Comparison of ENCODE assay signal across 8 cellular contexts in genomic region chr10:110873951-110874350, GRCh38. TPM values are rescaled to one million over a fixed set of nuclear protein-coding genes. Genes with fewer than 3 reads are reported as not detected.
DNase-seq lines count a peak whose midpoint lies in the region; ATAC-seq and TF ChIP-seq lines count a peak whose summit lies in the region.

No MANE protein-coding gene starts in this region.

- H3K4me2 ChIP-seq in IMR-90 (ENCODE audit: low read depth, low read length) (peak overlapping the region; percentile 68), mammary epithelial cell (ENCODE audit: insufficient read depth, low read depth, low read length) (peak overlapping the region; percentile 93), MM.1S (ENCODE audit: low read depth, low read length) (no peak overlapping the region)

- H3K27ac ChIP-seq in IMR-90 (ENCODE audit: insufficient read depth, low read length): no peak overlapping the region
- peak overlapping the region; percentile 88 for H3K27ac ChIP-seq in mammary epithelial cell (ENCODE audit: insufficient read depth, low read depth, low read length)
- peak overlapping the region; percentile 100 for H3K27ac ChIP-seq in naive thymus-derived CD4-positive, alpha-beta T cell (ENCODE audit: low read depth, low read length)
- H3K27ac ChIP-seq in MM.1S (ENCODE audit: low read length): no peak overlapping the region

- H3K36me3 ChIP-seq in IMR-90 (ENCODE audit: control insufficient read depth, insufficient read depth, low read length) (peaks cover 2% of the 10 kb centered on the region), mammary epithelial cell (ENCODE audit: insufficient read depth, low read length) (peaks cover 10% of the 10 kb centered on the region), MM.1S (replicated peaks; ENCODE audit: insufficient read depth, low read length) (no peaks in the 10 kb centered on the region; the same call in 1 of the 2 replicates)
- peaks cover 0 to 13% (median 11%) of the 10 kb centered on the region in 3 experiments for H3K36me3 ChIP-seq in naive thymus-derived CD4-positive, alpha-beta T cell (ENCODE audit: control insufficient read depth in 2 of 3, insufficient read depth in 3 of 3, low read length in 3 of 3)

- POLR2A ChIA-PET in AG04449 (lab: Yijun Ruan, JAX): interaction anchor here (0.5 kb wide), 1 partner anchor 44 kb away, joined by 3 read pairs; no protein-coding TSS in a partner anchor
- POLR2A ChIA-PET in IMR-90 (lab: Charles Lee; ENCODE audit: unreplicated experiment): no interaction called here
- POLR2A ChIA-PET in naive thymus-derived CD4-positive, alpha-beta T cell (lab: Charles Lee): interaction anchor here (0.6 to 3.6 kb wide), 6 partner anchors 10 to 201 kb away, joined by 3 to 76 read pairs (median 8); no protein-coding TSS in a partner anchor

- no peak overlapping the region for H3K18ac ChIP-seq in IMR-90 (ENCODE audit: low read depth, low read length)

- H4K20me1 ChIP-seq in IMR-90 (ENCODE audit: insufficient read depth, low read length) (no peaks in the 10 kb centered on the region; the same call in 1 of the 2 replicates), mammary epithelial cell (ENCODE audit: insufficient read depth, low read length) (no peaks in the 10 kb centered on the region), MM.1S (ENCODE audit: insufficient read depth, low read length) (no peaks in the 10 kb centered on the region)

- no peaks in the 10 kb centered on the region for H3K9me2 ChIP-seq in MM.1S (replicated peaks; ENCODE audit: insufficient read depth, low read length)

- TF ChIP-seq CTCF in AG04449 (IDR thresholded peaks at IDR 0.05; ENCODE audit: insufficient read depth, low read length, missing control alignments) (no peak), IMR-90 (conservative IDR thresholded peaks at IDR 0.05; ENCODE audit: low read depth, low read length) (no peak), mammary epithelial cell (conservative IDR thresholded peaks at IDR 0.05 in 1 of 2, IDR thresholded peaks at IDR 0.05 in 1 of 2; ENCODE audit: extremely low read depth in 1 of 2, insufficient read depth in 1 of 2, low read depth in 1 of 2, low read length in 2 of 2) (no peak), MM.1S (IDR thresholded peaks at IDR 0.05; ENCODE audit: low read length) (no peak)

- H4K5ac ChIP-seq in IMR-90 (ENCODE audit: low read depth, low read length): no peak overlapping the region

- no peak overlapping the region for H3K23ac ChIP-seq in IMR-90 (ENCODE audit: low read depth, low read length)

- H3K27ac Mint-ChIP-seq in naive thymus-derived CD4-positive, alpha-beta T cell: peak overlapping the region; percentile 36 to 100 (median 99)

- peaks cover 35 to 74% (median 65%) of the 10 kb centered on the region in 7 donors for H3K4me1 Mint-ChIP-seq in naive thymus-derived CD4-positive, alpha-beta T cell

- no peak overlapping the region for H2BK5ac ChIP-seq in IMR-90 (ENCODE audit: low read depth, low read length, poor library complexity, severe bottlenecking)

- no CpG with 5 or more reads among the region's 2 CpGs for WGBS in IMR-90 (ENCODE audit: extremely low coverage in 2 of 2, insufficient read length in 1 of 2), 2 experiments
- WGBS in mammary epithelial cell (ENCODE audit: low coverage, missing lambda C conversion rate): 45% methylated on average over 2 of the region's 2 CpGs

- no peak overlapping the region for H3K14ac ChIP-seq in IMR-90 (replicated peaks; ENCODE audit: low read depth, low read length)

- no peak for TF ChIP-seq RAD21 in IMR-90 (IDR thresholded peaks at IDR 0.05; ENCODE audit: low read length)

- H2BK15ac ChIP-seq in IMR-90 (ENCODE audit: low read depth, low read length): no peak overlapping the region

- peaks cover 9% of the 10 kb centered on the region; the same call in 1 of the 2 replicates for H3F3A ChIP-seq in MM.1S (ENCODE audit: insufficient read depth, low read length)

- peaks cover 0 to 14% of the 10 kb centered on the region in 2 experiments; a peak in 2 of 4 replicates for H3K79me1 ChIP-seq in IMR-90 (ENCODE audit: low read depth in 1 of 2, low read length in 2 of 2)

- H3K4me1 ChIP-seq in IMR-90 (ENCODE audit: control insufficient read depth, insufficient read depth, low read length) (peaks cover 4% of the 10 kb centered on the region; the same call in 1 of the 2 replicates), mammary epithelial cell (ENCODE audit: insufficient read depth, low read length) (peaks cover 4% of the 10 kb centered on the region), MM.1S (ENCODE audit: low read length) (peaks cover 8% of the 10 kb centered on the region)
- H3K4me1 ChIP-seq in naive thymus-derived CD4-positive, alpha-beta T cell (ENCODE audit: control insufficient read depth in 2 of 2, insufficient read depth in 2 of 2, low read length in 2 of 2): peaks cover 36 to 66% of the 10 kb centered on the region in 2 donors

- H3K4ac ChIP-seq in IMR-90 (ENCODE audit: low read depth, low read length): no peak overlapping the region

- no peak for ATAC-seq in IMR-90 (ENCODE audit: low read depth)
- ATAC-seq in naive thymus-derived CD4-positive, alpha-beta T cell: no peak
- no peak for ATAC-seq in HG03469 (IDR thresholded peaks at IDR 0.05; ENCODE audit: unreplicated experiment)

- in situ Hi-C loops in IMR-90 (cut with MboI; ENCODE audit: low sequenced_read_pairs) (no loop called here), mammary epithelial cell (cut with MboI; ENCODE audit: low sequenced_read_pairs in 2 of 2) (loop anchor here (10.0 to 25.0 kb wide), 2 partner anchors 119 to 562 kb away; partner anchors contain the start of gene SMNDC1 (in 1 of the 2))

- BruUV-seq in IMR-90 (replicated peaks; lab: Mats Ljungman, UMichigan) (no TSS peak), mammary epithelial cell (replicated peaks; lab: Mats Ljungman, UMichigan) (no TSS peak)

- no peak overlapping the region; the same call in 1 of the 2 replicates for H3K56ac ChIP-seq in IMR-90 (ENCODE audit: extremely low read depth, insufficient read depth, low read length)

- no peak overlapping the region for H4K8ac ChIP-seq in IMR-90 (ENCODE audit: low read depth in 2 of 2, low read length in 2 of 2)

- no peak overlapping the region for H2AK5ac ChIP-seq in IMR-90 (ENCODE audit: low read depth, low read length)

- TF ChIP-seq POLR2A in IMR-90 (IDR thresholded peaks at IDR 0.05; ENCODE audit: low read depth, low read length): no peak

- H3K79me2 ChIP-seq in mammary epithelial cell (ENCODE audit: insufficient read depth, low read length): peaks cover 35% of the 10 kb centered on the region
- peaks cover 27% of the 10 kb centered on the region for H3K79me2 ChIP-seq in MM.1S (ENCODE audit: low read length)

- peaks cover 4 to 29% (median 19%) of the 10 kb centered on the region in 5 donors for H3K36me3 Mint-ChIP-seq in naive thymus-derived CD4-positive, alpha-beta T cell

- dilution Hi-C loops in IMR-90 (cut with HindIII; ENCODE audit: low sequenced_read_pairs, unreplicated experiment) (no loop called here), mammary epithelial cell (cut with HindIII; ENCODE audit: low sequenced_read_pairs) (loop anchor here (25.0 kb wide), 1 partner anchor 537 kb away; no protein-coding TSS in a partner anchor)

- intact Hi-C loops in IMR-90 (cut with micrococcal nuclease) (loop anchor here (1.0 to 5.0 kb wide), 4 partner anchors 71 to 262 kb away; no protein-coding TSS in a partner anchor), mammary epithelial cell (cut with micrococcal nuclease) (loop anchor here (1.0 to 10.0 kb wide), 5 partner anchors 45 to 567 kb away; partner anchors contain the start of genes BBIP1 and SHOC2)
- intact Hi-C loops in naive thymus-derived CD4-positive, alpha-beta T cell (cut with micrococcal nuclease): loop anchor here (1.0 to 5.0 kb wide), 8 partner anchors 8 to 665 kb away; partner anchors contain the start of genes DUSP5 (in 1 of the 2) and SMC3 (in 1 of the 2)

- peaks cover 0 to 7% (median 0%) of the 10 kb centered on the region in 11 donors for H3K9me3 Mint-ChIP-seq in naive thymus-derived CD4-positive, alpha-beta T cell

- H3K27me3 Mint-ChIP-seq in naive thymus-derived CD4-positive, alpha-beta T cell: peaks cover 0 to 2% (median 0%) of the 10 kb centered on the region in 5 donors

- H3K9me1 ChIP-seq in IMR-90 (ENCODE audit: insufficient read depth, low read length): peaks cover 9% of the 10 kb centered on the region

- H3K9ac ChIP-seq in IMR-90 (ENCODE audit: low read depth, low read length) (no peak overlapping the region), mammary epithelial cell (ENCODE audit: insufficient read depth, low read length) (peak overlapping the region; percentile 88), MM.1S (ENCODE audit: low read length) (no peak overlapping the region)

- H3K9me3 ChIP-seq in IMR-90 (ENCODE audit: control insufficient read depth, insufficient read depth, low read length) (no peaks in the 10 kb centered on the region), mammary epithelial cell (replicated peaks; ENCODE audit: insufficient read depth, low read length) (no peaks in the 10 kb centered on the region), MM.1S (replicated peaks; ENCODE audit: insufficient read depth, low read length) (no peaks in the 10 kb centered on the region)
- H3K9me3 ChIP-seq in naive thymus-derived CD4-positive, alpha-beta T cell (ENCODE audit: control insufficient read depth in 2 of 3, low read length in 3 of 3): no peaks in the 10 kb centered on the region

- no peak overlapping the region for H4K91ac ChIP-seq in IMR-90 (ENCODE audit: insufficient read depth, low read depth, low read length)

- no peak overlapping the region for H2BK20ac ChIP-seq in IMR-90 (ENCODE audit: low read depth, low read length)

- no peak overlapping the region for H2AK9ac ChIP-seq in IMR-90 (replicated peaks; ENCODE audit: low read depth, low read length, poor library complexity)

- CTCF ChIA-PET in AG04449 (lab: Yijun Ruan, JAX) (no interaction called here), IMR-90 (lab: Yijun Ruan, JAX) (no interaction called here), mammary epithelial cell (lab: Charles Lee; ENCODE audit: low non-redundant PET) (no interaction called here)
- CTCF ChIA-PET in naive thymus-derived CD4-positive, alpha-beta T cell (lab: Charles Lee): interaction anchor here (1.4 to 1.9 kb wide), 2 partner anchors 10 to 20 kb away, joined by 4 to 6 read pairs; no protein-coding TSS in a partner anchor

- H2AFZ ChIP-seq in IMR-90 (replicated peaks; ENCODE audit: low read length, poor library complexity) (no peak overlapping the region), mammary epithelial cell (ENCODE audit: low read depth, low read length) (no peak overlapping the region), MM.1S (ENCODE audit: low read length) (no peak overlapping the region)

- peak overlapping the region; percentile 79 to 96 (median 88) for H3K4me3 Mint-ChIP-seq in naive thymus-derived CD4-positive, alpha-beta T cell

- DNase-seq in AG04449 (ENCODE audit: low read depth, low spot score): no peak
- no peak for DNase-seq in IMR-90
- no peak for DNase-seq in mammary epithelial cell
- no peak for DNase-seq in naive thymus-derived CD4-positive, alpha-beta T cell
- DNase-seq in NCI-H2081 treated with DMSO at 0.1 percent for 48 hours (lab: John Stamatoyannopoulos, UW): no peak
- DNase-seq in NCI-H128 (lab: John Stamatoyannopoulos, UW; ENCODE audit: unreplicated experiment): no peak
- no peak for DNase-seq in MM.1S

- H2BK120ac ChIP-seq in IMR-90 (ENCODE audit: low read depth, low read length): no peak overlapping the region

- H3K4me3 ChIP-seq in AG04449 (ENCODE audit: low read depth, low read length) (peak overlapping the region; percentile 13), IMR-90 (ENCODE audit: insufficient read depth, low read depth, low read length) (no peak overlapping the region), mammary epithelial cell (replicated peaks in 1 of 3; ENCODE audit: insufficient read depth in 1 of 3, low read depth in 2 of 3, low read length in 3 of 3) (peak overlapping the region; percentile 85 to 93 (median 92)), MM.1S (ENCODE audit: low read length) (no peak overlapping the region)
- H3K4me3 ChIP-seq in naive thymus-derived CD4-positive, alpha-beta T cell (ENCODE audit: low read length): peak overlapping the region; percentile 78

- H3K27me3 ChIP-seq in IMR-90 (ENCODE audit: control insufficient read depth, insufficient read depth, low read length) (no peaks in the 10 kb centered on the region), mammary epithelial cell (ENCODE audit: insufficient read depth, low read length) (no peaks in the 10 kb centered on the region), MM.1S (replicated peaks; ENCODE audit: insufficient read depth, low read length) (no peaks in the 10 kb centered on the region)
- no peaks in the 10 kb centered on the region for H3K27me3 ChIP-seq in naive thymus-derived CD4-positive, alpha-beta T cell (ENCODE audit: control insufficient read depth in 2 of 2, insufficient read depth in 2 of 2, low read length in 2 of 2)

RNA-seq across cellular contexts. Expression of gene PDCD4, which starts 2.2 kb away (rescaled TPM):
- 10.9 and 46.9 TPM in 2 replicates for total RNA-seq in IMR-90 (2012; rRNA removed)
- polyA plus RNA-seq in IMR-90 (2012; rRNA removed): 42.7 and 49.7 TPM in 2 replicates
- 4.3 and 6.9 TPM in 2 replicates for polyA plus RNA-seq in IMR-90 (2012; cell fraction: cytosol; rRNA removed)
- 1.7 and 24.9 TPM in 2 replicates for polyA plus RNA-seq in IMR-90 (2012; cell fraction: nucleus; rRNA removed; ENCODE audit: low replicate concordance)
- 100 to 1,000 TPM; 123 to 133 TPM for total RNA-seq in mammary epithelial cell
- polyA plus RNA-seq in mammary epithelial cell: 47.0 TPM
- 80.5 TPM for polyA minus RNA-seq in mammary epithelial cell
- total RNA-seq in naive thymus-derived CD4-positive, alpha-beta T cell: 100 to 1,000 TPM in 4 of 5 experiments, 10 to 100 TPM in 1; 93.7 to 283 (median 223) TPM
- 100 to 1,000 TPM; 253 to 295 TPM for polyA plus RNA-seq in naive thymus-derived CD4-positive, alpha-beta T cell

RNA-seq across cellular contexts. Expression of gene BBIP1, which starts 45.0 kb away (rescaled TPM):
- total RNA-seq in IMR-90 (2012; rRNA removed) (17.4 and 21.7 TPM in 2 replicates), mammary epithelial cell (10 to 100 TPM in 1 of 2 donors, 1 to 10 TPM in 1; 9.3 to 25.0 TPM)
- polyA plus RNA-seq in IMR-90 (2012; rRNA removed) (14.4 and 19.9 TPM in 2 replicates), mammary epithelial cell (10.1 TPM)
- polyA plus RNA-seq in IMR-90 (2012; cell fraction: cytosol; rRNA removed): 1.6 and 2.9 TPM in 2 replicates
- polyA plus RNA-seq in IMR-90 (2012; cell fraction: nucleus; rRNA removed; ENCODE audit: low replicate concordance): 2.9 and 37.6 TPM in 2 replicates
- polyA minus RNA-seq in mammary epithelial cell: not detected
- 10 to 100 TPM; 22.2 to 64.2 (median 44.6) TPM for total RNA-seq in naive thymus-derived CD4-positive, alpha-beta T cell
- 10 to 100 TPM; 31.5 to 32.5 TPM for polyA plus RNA-seq in naive thymus-derived CD4-positive, alpha-beta T cell

RNA-seq across cellular contexts. Expression of gene SHOC2, which starts 45.5 kb away (rescaled TPM):
- total RNA-seq in IMR-90 (2012; rRNA removed) (47.5 TPM in 2 replicates), mammary epithelial cell (10 to 100 TPM; 51.1 to 59.0 TPM)
- polyA plus RNA-seq in IMR-90 (2012; rRNA removed) (10.8 and 13.4 TPM in 2 replicates), mammary epithelial cell (11.9 TPM)
- polyA plus RNA-seq in IMR-90 (2012; cell fraction: cytosol; rRNA removed): 2.1 and 3.7 TPM in 2 replicates
- 0.90 and 10.5 TPM in 2 replicates for polyA plus RNA-seq in IMR-90 (2012; cell fraction: nucleus; rRNA removed; ENCODE audit: low replicate concordance)
- polyA minus RNA-seq in mammary epithelial cell: 27.4 TPM
- total RNA-seq in naive thymus-derived CD4-positive, alpha-beta T cell: 10 to 100 TPM; 48.2 to 71.7 (median 60.6) TPM
- polyA plus RNA-seq in naive thymus-derived CD4-positive, alpha-beta T cell: 10 to 100 TPM; 51.6 to 60.2 TPM

Comparison
In these comparisons a context has a peak if more than half of its experiments do, and no peak if none do; other contexts are left out.
1. H3K4me3 ChIP-seq: peak in AG04449 (single experiment), mammary epithelial cell (3 of 3) and naive thymus-derived CD4-positive, alpha-beta T cell (single experiment); none in IMR-90 (single experiment) and MM.1S (single experiment).
2. H3K27ac ChIP-seq: peak in mammary epithelial cell (single experiment) and naive thymus-derived CD4-positive, alpha-beta T cell (single experiment); none in IMR-90 (single experiment) and MM.1S (single experiment).